9 cellular contexts compared by ENCODE assay signal in genomic region chr4:109648266-109648996, GRCh38. TPM values are rescaled to one million over a fixed set of nuclear protein-coding genes. Genes with fewer than 3 reads are reported as not detected.
DNase-seq lines count a peak whose midpoint lies in the region; ATAC-seq and FAIRE-seq lines count a peak whose summit lies in the region.
"Had no signal": no experiment of that assay in that cellular context is flagged by ENCODE, and none has a peak within 500 bp of the region (broad histone marks: within the 10 kb centered on the region; RNA-seq: fewer than 3 reads in every experiment).

No MANE protein-coding gene starts in this region.

- peaks cover 34% of the 10 kb centered on the region for H3K4me1 Mint-ChIP-seq in activated CD8-positive, alpha-beta memory T cell treated with anti-CD3 and anti-CD28 coated beads, Interleukin-2, amount 10 ng/mL, durations not matched to agents 7 days and 5 days
- H3K4me1 Mint-ChIP-seq in T-cell = peaks cover 35 to 47% (median 44%) of the 10 kb centered on the region in 3 donors

- H3K4me2 ChIP-seq in mesenchymal stem cell (ENCODE audit: low read length, poor library complexity, severe bottlenecking) (no peak overlapping the region), mesendoderm (ENCODE audit: low read length) (no peak overlapping the region)
- H3K4me2 ChIP-seq: BLaER1 treated with 17β-estradiol and CSF1 and Interleukin-3, amounts not matched to agents 10 nM and 100 nM had no signal

- H3K9me3 Mint-ChIP-seq in activated CD8-positive, alpha-beta memory T cell treated with anti-CD3 and anti-CD28 coated beads, Interleukin-2, amount 10 ng/mL, durations not matched to agents 7 days and 5 days (ENCODE audit: low read depth) = no peaks in the 10 kb centered on the region
- H3K9me3 Mint-ChIP-seq in T-cell = peaks cover 0 to 21% (median 0%) of the 10 kb centered on the region in 3 donors

- H3K4me3 ChIP-seq in small intestine (ENCODE audit: low read depth in 1 of 2, low read length in 2 of 2) = no peak overlapping the region
- H3K4me3 ChIP-seq in mesenchymal stem cell (ENCODE audit: insufficient read depth in 1 of 2, low read depth in 1 of 2, low read length in 2 of 2) = no peak overlapping the region
- no peak overlapping the region for H3K4me3 ChIP-seq in mesendoderm (ENCODE audit: low read length)
- H3K4me3 ChIP-seq: BLaER1 treated with 17β-estradiol and CSF1 and Interleukin-3, amounts not matched to agents 10 nM and 100 nM had no signal

- CTCF ChIA-PET in activated CD8-positive, alpha-beta memory T cell treated with anti-CD3 and anti-CD28 coated beads, Interleukin-2, amount 10 ng/mL, durations not matched to agents 7 days and 5 days (lab: Charles Lee) = interaction anchor here (0.7 to 1.5 kb wide), 5 partner anchors 16 to 215 kb away, joined by 3 to 7 read pairs (median 4); partner anchors contain the start of genes CASP6, MCUB and SEC24B
- CTCF ChIA-PET in T-cell (lab: Charles Lee) = interaction anchor here (0.5 to 1.5 kb wide), 11 partner anchors 9 to 525 kb away, joined by 3 to 10 read pairs (median 5); partner anchors contain the start of genes CASP6 (in 1 of the 2) and MCUB (in 1 of the 2)

- ATAC-seq in activated CD8-positive, alpha-beta memory T cell treated with anti-CD3 and anti-CD28 coated beads, Interleukin-2, amount 10 ng/mL, durations not matched to agents 7 days and 5 days = peak; percentile 77
- ATAC-seq in HG02870 (IDR thresholded peaks at IDR 0.05; ENCODE audit: unreplicated experiment) (peak; percentile 58), T-cell (replicated peaks in 1 of 4) (peak; percentile 86 to 94 (median 88))

- H3K23ac ChIP-seq in mesenchymal stem cell (ENCODE audit: low read length in 2 of 2) (no peak overlapping the region), mesendoderm (ENCODE audit: low read length) (no peak overlapping the region)

- no peaks in the 10 kb centered on the region for H3K36me3 ChIP-seq in small intestine (ENCODE audit: control insufficient read depth in 2 of 2, insufficient read depth in 2 of 2, low read length in 2 of 2)
- H3K36me3 ChIP-seq in mesenchymal stem cell (ENCODE audit: control insufficient read depth in 1 of 2, insufficient read depth in 2 of 2, low read depth in 1 of 2, low read length in 2 of 2) = peaks cover 0 to 4% of the 10 kb centered on the region in 2 experiments
- H3K36me3 ChIP-seq in mesendoderm (ENCODE audit: control insufficient read depth, insufficient read depth, low read length) = no peaks in the 10 kb centered on the region

- H2BK12ac ChIP-seq in mesenchymal stem cell (ENCODE audit: low read length in 2 of 2) = no peak overlapping the region

- H2AK5ac ChIP-seq in mesenchymal stem cell (ENCODE audit: low read length, severe bottlenecking) (no peak overlapping the region), mesendoderm (ENCODE audit: low read length) (no peak overlapping the region)

- no peak overlapping the region for H2BK120ac ChIP-seq in mesenchymal stem cell (ENCODE audit: low read depth, low read length)
- H2BK120ac ChIP-seq in mesendoderm (ENCODE audit: low read depth, low read length) = no peak overlapping the region

- H3K79me1 ChIP-seq in mesenchymal stem cell (replicated peaks; ENCODE audit: low read length, poor library complexity, severe bottlenecking) (peaks cover 3% of the 10 kb centered on the region), mesendoderm (ENCODE audit: low read length) (no peaks in the 10 kb centered on the region)

- H3K36me3 Mint-ChIP-seq in activated CD8-positive, alpha-beta memory T cell treated with anti-CD3 and anti-CD28 coated beads, Interleukin-2, amount 10 ng/mL, durations not matched to agents 7 days and 5 days = peaks cover 32% of the 10 kb centered on the region
- peaks cover 23% of the 10 kb centered on the region for H3K36me3 Mint-ChIP-seq in T-cell

- no peaks in the 10 kb centered on the region for H3K27me3 Mint-ChIP-seq in activated CD8-positive, alpha-beta memory T cell treated with anti-CD3 and anti-CD28 coated beads, Interleukin-2, amount 10 ng/mL, durations not matched to agents 7 days and 5 days
- H3K27me3 Mint-ChIP-seq in T-cell = no peaks in the 10 kb centered on the region

- H2BK15ac ChIP-seq in mesenchymal stem cell (ENCODE audit: low read depth, poor library complexity, severe bottlenecking) (no peak overlapping the region), mesendoderm (replicated peaks; ENCODE audit: low read depth) (no peak overlapping the region)

- H3K9me3 ChIP-seq in small intestine (ENCODE audit: control insufficient read depth, low read depth) (no peaks in the 10 kb centered on the region), mesenchymal stem cell (ENCODE audit: control insufficient read depth, low read length) (peaks cover 13% of the 10 kb centered on the region)

- H2BK5ac ChIP-seq in mesenchymal stem cell (ENCODE audit: low read depth, low read length, poor library complexity, severe bottlenecking) = no peak overlapping the region
- no peak overlapping the region for H2BK5ac ChIP-seq in mesendoderm (ENCODE audit: low read length)

- H3K79me2 ChIP-seq in mesendoderm (ENCODE audit: control insufficient read depth, insufficient read depth, low read length) = no peaks in the 10 kb centered on the region

- H3K27ac ChIP-seq in small intestine (ENCODE audit: low read depth in 1 of 2, low read length in 1 of 2) (peak overlapping the region in 1 of 2 donors; percentile 40), mesenchymal stem cell (ENCODE audit: low read length, poor library complexity, severe bottlenecking) (no peak overlapping the region), mesendoderm (ENCODE audit: low read depth, low read length) (no peak overlapping the region)
- H3K27ac ChIP-seq: BLaER1 treated with 17β-estradiol and CSF1 and Interleukin-3, amounts not matched to agents 10 nM and 100 nM had no signal

- no peaks in the 10 kb centered on the region for H3K4me1 ChIP-seq in small intestine (ENCODE audit: control insufficient read depth in 2 of 2, insufficient read depth in 1 of 2, low read depth in 1 of 2, low read length in 1 of 2)
- no peaks in the 10 kb centered on the region for H3K4me1 ChIP-seq in mesenchymal stem cell (ENCODE audit: control insufficient read depth, insufficient read depth, low read depth, low read length)
- no peaks in the 10 kb centered on the region for H3K4me1 ChIP-seq in mesendoderm (ENCODE audit: control insufficient read depth, low read depth, low read length)
- H3K4me1 ChIP-seq: BLaER1 treated with 17β-estradiol and CSF1 and Interleukin-3, amounts not matched to agents 10 nM and 100 nM had no signal

- no peak overlapping the region for H4K5ac ChIP-seq in mesendoderm (ENCODE audit: low read length)

- H4K91ac ChIP-seq in mesenchymal stem cell (ENCODE audit: low read length) = no peak overlapping the region

- WGBS in small intestine, 3 donors = 62 to 67% (median 62%) methylated on average over 5 of the region's 5 CpGs
- WGBS in mesenchymal stem cell = 85% methylated on average over 3 of the region's 5 CpGs
- no CpG with 5 or more reads among the region's 5 CpGs for WGBS in mesendoderm (ENCODE audit: extremely low coverage, insufficient coverage, low lambda C conversion rate)

- H3K27me3 ChIP-seq in small intestine (ENCODE audit: control insufficient read depth in 2 of 2, insufficient read depth in 2 of 2, low read length in 2 of 2) (no peaks in the 10 kb centered on the region), mesenchymal stem cell (ENCODE audit: control insufficient read depth in 1 of 2, insufficient read depth in 1 of 2, low read length in 2 of 2) (no peaks in the 10 kb centered on the region), mesendoderm (ENCODE audit: insufficient read depth, low read length, poor library complexity) (no peaks in the 10 kb centered on the region)
- H3K27me3 ChIP-seq: BLaER1 treated with 17β-estradiol and CSF1 and Interleukin-3, amounts not matched to agents 10 nM and 100 nM had no signal

- no peak overlapping the region for H4K8ac ChIP-seq in mesenchymal stem cell (ENCODE audit: low read length)
- H4K8ac ChIP-seq in mesendoderm (ENCODE audit: low read depth, low read length) = no peak overlapping the region

- H3K18ac ChIP-seq in mesenchymal stem cell (ENCODE audit: low read depth in 1 of 2, low read length in 2 of 2) (no peak overlapping the region), mesendoderm (ENCODE audit: low read length) (no peak overlapping the region)

- H3K4me3 Mint-ChIP-seq in activated CD8-positive, alpha-beta memory T cell treated with anti-CD3 and anti-CD28 coated beads, Interleukin-2, amount 10 ng/mL, durations not matched to agents 7 days and 5 days = peak overlapping the region; percentile 45
- H3K4me3 Mint-ChIP-seq in T-cell = peak overlapping the region in 2 of 3 donors; percentile 68

- no peak for FAIRE-seq in small intestine (lab: Jason Lieb, UNC)

- H3K14ac ChIP-seq in mesenchymal stem cell (ENCODE audit: low read length in 2 of 2) = no peak overlapping the region

- no peak overlapping the region for H3K56ac ChIP-seq in mesendoderm (ENCODE audit: low read length)

- H3K4ac ChIP-seq in mesenchymal stem cell (ENCODE audit: low read depth in 1 of 2, low read length in 2 of 2) (no peak overlapping the region), mesendoderm (ENCODE audit: low read depth, low read length) (no peak overlapping the region)

- no peak overlapping the region for H2AFZ ChIP-seq in mesenchymal stem cell (ENCODE audit: low read depth, low read length)

- POLR2A ChIA-PET in T-cell (lab: Charles Lee) = interaction anchor here (0.6 to 1.0 kb wide), 15 partner anchors 10 to 1028 kb away, joined by 3 to 11 read pairs (median 6); partner anchors contain the start of genes MCUB (in 1 of the 2) and RPL34 (in 1 of the 2)

- no peak for DNase-seq in activated CD8-positive, alpha-beta memory T cell treated with anti-CD3 and anti-CD28 coated beads, Interleukin-2, amount 10 ng/mL, durations not matched to agents 7 days and 5 days
- no peak for DNase-seq in activated CD8-positive, alpha-beta memory T cell treated with anti-CD3 and anti-CD28 coated beads for 24 hours
- DNase-seq in T-cell = peak in 16 of 34 experiments; percentile 7 to 60 (median 30)
- peak; percentile 31 for DNase-seq in small intestine
- DNase-seq in mesenchymal stem cell = no peak
- no peak for DNase-seq in ureter (ENCODE audit: low spot score)
- no peak for DNase-seq in mesendoderm

- H3K9ac ChIP-seq in mesenchymal stem cell (ENCODE audit: low read length) = no peak overlapping the region
- H3K9ac ChIP-seq in mesendoderm (ENCODE audit: low read length) = no peak overlapping the region
- H3K9ac ChIP-seq: BLaER1 treated with 17β-estradiol and CSF1 and Interleukin-3, amounts not matched to agents 10 nM and 100 nM had no signal

- H3K27ac Mint-ChIP-seq in activated CD8-positive, alpha-beta memory T cell treated with anti-CD3 and anti-CD28 coated beads, Interleukin-2, amount 10 ng/mL, durations not matched to agents 7 days and 5 days = peak overlapping the region; percentile 91
- peak overlapping the region; percentile 91 to 94 for H3K27ac Mint-ChIP-seq in T-cell

RNA-seq across cellular contexts. Expression of gene CASP6, which starts 54.8 kb away (rescaled TPM):
- total RNA-seq in activated CD8-positive, alpha-beta memory T cell treated with anti-CD3 and anti-CD28 coated beads, Interleukin-2, amount 10 ng/mL, durations not matched to agents 7 days and 5 days = 10 to 100 TPM; 20.3 to 20.8 TPM
- total RNA-seq in T-cell = 10 to 100 TPM; 16.8 to 23.2 (median 18.3) TPM
- 100 to 1,000 TPM in 1 of 3 donors, 10 to 100 TPM in 2; 65.1 to 123 (median 74.8) TPM for polyA plus RNA-seq in small intestine
- polyA plus RNA-seq in mesenchymal stem cell (2013, experiment 1 of 2) = 18.3 TPM
- polyA plus RNA-seq in mesenchymal stem cell (2013, experiment 2 of 2) = 18.2 TPM
- 24.5 TPM for total RNA-seq in ureter
- polyA plus RNA-seq in mesendoderm (2013, experiment 1 of 2) = 30.0 TPM
- polyA plus RNA-seq in mesendoderm (2013, experiment 2 of 2) = 31.9 TPM
